Comparison of ENCODE assay signal across 10 cellular contexts in genomic region chr17:77888242-77889134, GRCh38.
DNase-seq lines count a peak whose midpoint lies in the region; ATAC-seq, FAIRE-seq and TF ChIP-seq lines count a peak whose summit lies in the region.
"Had no signal": no experiment of that assay in that cellular context is flagged by ENCODE, and none has a peak within 500 bp of the region (broad histone marks: within the 10 kb centered on the region; RNA-seq: fewer than 3 reads in every experiment).

No MANE protein-coding gene starts in this region.

- TF ChIP-seq POLR2A in GM12878 (IDR thresholded peaks at IDR 0.05; ENCODE audit: low read depth, low read length): no peak

- WGBS in GM12878 (ENCODE audit: insufficient coverage, insufficient replicate concordance, low lambda C conversion rate, missing lambda C conversion rate): 29% methylated on average over 13 of the region's 13 CpGs

- no TSS peak for BruUV-seq in GM12878 (replicated peaks; lab: Mats Ljungman, UMichigan)

- no peaks in the 10 kb centered on the region for H3K27me3 ChIP-seq in KMS-11 (ENCODE audit: insufficient read depth, low read depth)
- peaks cover 2 to 18% of the 10 kb centered on the region in 2 experiments for H3K27me3 ChIP-seq in GM12878 (replicated peaks in 1 of 2; ENCODE audit: control insufficient read depth in 2 of 2, insufficient read depth in 2 of 2, low read length in 1 of 2)
- H3K27me3 ChIP-seq in keratinocyte (ENCODE audit: control insufficient read depth, extremely low read depth, insufficient read depth, low read length): peaks cover 48% of the 10 kb centered on the region
- H3K27me3 ChIP-seq in stomach smooth muscle (ENCODE audit: control insufficient read depth in 1 of 2, insufficient read depth in 2 of 2, low read length in 2 of 2): peaks cover 0 to 4% of the 10 kb centered on the region in 2 donors

- peaks cover 53% of the 10 kb centered on the region for H3K4me1 ChIP-seq in KMS-11 (ENCODE audit: low read depth, poor library complexity, severe bottlenecking)
- no peaks in the 10 kb centered on the region; the same call in 1 of the 2 replicates for H3K4me1 ChIP-seq in GM12878 (ENCODE audit: control insufficient read depth, insufficient read depth, low read length)
- peaks cover 12% of the 10 kb centered on the region for H3K4me1 ChIP-seq in keratinocyte (ENCODE audit: control insufficient read depth, extremely low read depth, insufficient read depth, low read length)
- peaks cover 20% of the 10 kb centered on the region for H3K4me1 ChIP-seq in stomach smooth muscle (ENCODE audit: control insufficient read depth, insufficient read depth, low read length)

- H3K9me3 ChIP-seq in GM12878 (replicated peaks; ENCODE audit: control insufficient read depth, insufficient read depth, low read length): no peaks in the 10 kb centered on the region; the same call in 2 of the 3 replicates
- no peaks in the 10 kb centered on the region for H3K9me3 ChIP-seq in keratinocyte (ENCODE audit: control insufficient read depth, low read depth, low read length)
- no peaks in the 10 kb centered on the region for H3K9me3 ChIP-seq in stomach smooth muscle (ENCODE audit: control insufficient read depth in 2 of 2, low read length in 2 of 2)

- TF ChIP-seq CTCF in KMS-11 (conservative IDR thresholded peaks at IDR 0.05; ENCODE audit: low read depth, low read length) (no peak), GM12878 (IDR thresholded peaks at IDR 0.05 in 2 of 3, conservative IDR thresholded peaks at IDR 0.05 in 1 of 3; ENCODE audit: control insufficient read depth in 2 of 3, extremely low read depth in 1 of 3, insufficient read depth in 1 of 3, low read depth in 3 of 3, low read length in 3 of 3) (no peak), keratinocyte (optimal IDR thresholded peaks at IDR 0.05 in 1 of 3, IDR thresholded peaks at IDR 0.05 in 1 of 3, conservative IDR thresholded peaks at IDR 0.05 in 1 of 3; ENCODE audit: extremely low read depth in 1 of 3, insufficient read depth in 2 of 3, low read length in 3 of 3) (no peak)

- H2AFZ ChIP-seq in KMS-11 (ENCODE audit: low read depth) (peak overlapping the region; percentile 94), GM12878 (ENCODE audit: control insufficient read depth, low read depth, low read length) (no peak overlapping the region), keratinocyte (ENCODE audit: control insufficient read depth, low read length) (no peak overlapping the region)

- H3K27ac ChIP-seq in KMS-11 (peak overlapping the region; percentile 77), GM12878 (ENCODE audit: control insufficient read depth, insufficient read depth) (no peak overlapping the region), keratinocyte (ENCODE audit: control insufficient read depth, insufficient read depth, low read length) (no peak overlapping the region), stomach smooth muscle (ENCODE audit: low read length) (peak overlapping the region; percentile 67)

- no peak; the same call in 1 of the 3 replicates for ATAC-seq in GM12878
- ATAC-seq in HG02884 (IDR thresholded peaks at IDR 0.05; ENCODE audit: unreplicated experiment): no peak
- no peak for ATAC-seq in HG02973 (IDR thresholded peaks at IDR 0.05; ENCODE audit: unreplicated experiment)

- POLR2A ChIA-PET in GM12878 (lab: Charles Lee): no interaction called here

- RAD21 ChIA-PET in GM12878 (lab: Charles Lee; ENCODE audit: unreplicated experiment): interaction anchor here (0.6 to 1.3 kb wide), 2 partner anchors 55 to 70 kb away, joined by 3 to 5 read pairs; partner anchors contain the start of gene TNRC6C

- intact Hi-C loops in GM12878 (cut with micrococcal nuclease; ENCODE audit: unreplicated experiment): loop anchor here (10.0 kb wide), 1 partner anchor 54 kb away; no protein-coding TSS in a partner anchor

- dilution Hi-C loops in keratinocyte (cut with MboI; ENCODE audit: extremely low pct_ligation_motif_present, low sequenced_read_pairs): no loop called here

- peak overlapping the region; percentile 79 for H3K9ac ChIP-seq in KMS-11
- no peak overlapping the region for H3K9ac ChIP-seq in GM12878 (ENCODE audit: control insufficient read depth, insufficient read depth, low read length)
- H3K9ac ChIP-seq in keratinocyte (ENCODE audit: control insufficient read depth, extremely low read depth, insufficient read depth, low read length): no peak overlapping the region
- H3K9ac ChIP-seq in stomach smooth muscle (ENCODE audit: low read length in 2 of 2): peak overlapping the region; percentile 72 to 80

- no peaks in the 10 kb centered on the region for H4K20me1 ChIP-seq in KMS-11 (ENCODE audit: insufficient read depth)
- no peaks in the 10 kb centered on the region; the same call in 1 of the 2 replicates for H4K20me1 ChIP-seq in GM12878 (ENCODE audit: control insufficient read depth, insufficient read depth)
- H4K20me1 ChIP-seq in keratinocyte (ENCODE audit: control insufficient read depth, extremely low read depth, insufficient read depth, low read length): peaks cover 2% of the 10 kb centered on the region

- peak; percentile 38 for FAIRE-seq in GM12878 (lab: Jason Lieb, UNC)
- FAIRE-seq in keratinocyte (lab: Jason Lieb, UNC): no peak

- no peak for TF ChIP-seq EP300 in GM12878 (IDR thresholded peaks at IDR 0.05; ENCODE audit: borderline replicate concordance in 1 of 2, control insufficient read depth in 1 of 2, low read depth in 2 of 2, low read length in 2 of 2)

- no peaks in the 10 kb centered on the region for H3K79me2 ChIP-seq in KMS-11 (ENCODE audit: insufficient read depth, low read depth)
- no peaks in the 10 kb centered on the region for H3K79me2 ChIP-seq in GM12878 (ENCODE audit: control insufficient read depth, insufficient read depth, low read length)
- H3K79me2 ChIP-seq in keratinocyte (ENCODE audit: control insufficient read depth, insufficient read depth, low read length): no peaks in the 10 kb centered on the region

- no peaks in the 10 kb centered on the region for H3K9me1 ChIP-seq in keratinocyte (ENCODE audit: control insufficient read depth, extremely low read depth, insufficient read depth, low read length)

- H3K4me2 ChIP-seq in KMS-11 (peak overlapping the region; percentile 95), GM12878 (ENCODE audit: control insufficient read depth, insufficient read depth) (peak overlapping the region; percentile 56; the same call in 1 of the 2 replicates), keratinocyte (ENCODE audit: control insufficient read depth, extremely low read depth, insufficient read depth, low read depth, low read length) (peak overlapping the region; percentile 68)

- no peaks in the 10 kb centered on the region for H3K36me3 ChIP-seq in KMS-11 (ENCODE audit: insufficient read depth)
- no peaks in the 10 kb centered on the region for H3K36me3 ChIP-seq in GM12878 (ENCODE audit: control insufficient read depth in 2 of 2, insufficient read depth in 2 of 2, low read length in 1 of 2)
- no peaks in the 10 kb centered on the region for H3K36me3 ChIP-seq in keratinocyte (ENCODE audit: control insufficient read depth in 2 of 2, extremely low read depth in 1 of 2, insufficient read depth in 2 of 2, low read length in 2 of 2)
- H3K36me3 ChIP-seq in stomach smooth muscle (ENCODE audit: control insufficient read depth in 2 of 2, insufficient read depth in 2 of 2, low read length in 2 of 2): no peaks in the 10 kb centered on the region

- in situ Hi-C loops in GM12878 (cut with MboI): no loop called here

- no peak for TF ChIP-seq RAD21 in GM12878 (IDR thresholded peaks at IDR 0.05; ENCODE audit: insufficient read depth, low read depth, low read length)

- CTCF ChIA-PET in GM12878 (lab: Yijun Ruan, JAX): no interaction called here

- peak overlapping the region; percentile 56 for H3K4me3 ChIP-seq in KMS-11 (IDR thresholded peaks at IDR 0.05; ENCODE audit: insufficient read depth, low read depth, low read length)
- H3K4me3 ChIP-seq in GM12878: no peak overlapping the region
- peak overlapping the region; percentile 22 to 52 (median 23) for H3K4me3 ChIP-seq in keratinocyte (ENCODE audit: control insufficient read depth in 2 of 3, extremely low read depth in 1 of 3, insufficient read depth in 2 of 3, low read depth in 1 of 3, low read length in 3 of 3)
- H3K4me3 ChIP-seq in stomach smooth muscle (ENCODE audit: low read length in 2 of 2): peak overlapping the region; percentile 73 to 87

- SMC1A ChIA-PET in GM12878 (lab: Charles Lee; ENCODE audit: uncharacterized antibody, unreplicated experiment): interaction anchor here (0.9 to 1.7 kb wide), 3 partner anchors 21 to 66 kb away, joined by 3 to 9 read pairs (median 7); no protein-coding TSS in a partner anchor

- DNase-seq in GM12878 (ENCODE audit: low read depth, low spot score) (no peak), keratinocyte (ENCODE audit: low read depth, low spot score) (no peak), DMS114 treated with DMSO at 0.1 percent for 48 hours (lab: John Stamatoyannopoulos, UW; ENCODE audit: unreplicated experiment) (no peak), NCI-H446 (lab: John Stamatoyannopoulos, UW) (no peak)
- DNase-seq: kidney glomerular epithelial cell, SIG-M5 had no signal

TF ChIP-seq in GM12878, 131 proteins besides CTCF, POLR2A, EP300 and RAD21:
- TF ChIP-seq ATF7 (IDR thresholded peaks at IDR 0.05; ENCODE audit: low read depth): no peak
- TF ChIP-seq PKNOX1 (IDR thresholded peaks at IDR 0.05): peak; percentile 38; the same call in 1 of the 2 replicates
TF ChIP-seq in GM12878: peak in this region for 1.

Comparison
In these comparisons a context has a peak if more than half of its experiments do, and no peak if none do; other contexts are left out.
1. H3K27ac ChIP-seq: peak in KMS-11 (single experiment) and stomach smooth muscle (single experiment); none in GM12878 (single experiment) and keratinocyte (single experiment).
2. H3K9ac ChIP-seq: peak in KMS-11 (single experiment) and stomach smooth muscle (2 of 2); none in GM12878 (single experiment) and keratinocyte (single experiment).
3. Peak in every context shown above with its lines, with median percentiles within 50 percentile points of each other: H3K4me2 ChIP-seq.